Comparison of ENCODE assay signal across 8 cellular contexts in the genomic region with DNA sequence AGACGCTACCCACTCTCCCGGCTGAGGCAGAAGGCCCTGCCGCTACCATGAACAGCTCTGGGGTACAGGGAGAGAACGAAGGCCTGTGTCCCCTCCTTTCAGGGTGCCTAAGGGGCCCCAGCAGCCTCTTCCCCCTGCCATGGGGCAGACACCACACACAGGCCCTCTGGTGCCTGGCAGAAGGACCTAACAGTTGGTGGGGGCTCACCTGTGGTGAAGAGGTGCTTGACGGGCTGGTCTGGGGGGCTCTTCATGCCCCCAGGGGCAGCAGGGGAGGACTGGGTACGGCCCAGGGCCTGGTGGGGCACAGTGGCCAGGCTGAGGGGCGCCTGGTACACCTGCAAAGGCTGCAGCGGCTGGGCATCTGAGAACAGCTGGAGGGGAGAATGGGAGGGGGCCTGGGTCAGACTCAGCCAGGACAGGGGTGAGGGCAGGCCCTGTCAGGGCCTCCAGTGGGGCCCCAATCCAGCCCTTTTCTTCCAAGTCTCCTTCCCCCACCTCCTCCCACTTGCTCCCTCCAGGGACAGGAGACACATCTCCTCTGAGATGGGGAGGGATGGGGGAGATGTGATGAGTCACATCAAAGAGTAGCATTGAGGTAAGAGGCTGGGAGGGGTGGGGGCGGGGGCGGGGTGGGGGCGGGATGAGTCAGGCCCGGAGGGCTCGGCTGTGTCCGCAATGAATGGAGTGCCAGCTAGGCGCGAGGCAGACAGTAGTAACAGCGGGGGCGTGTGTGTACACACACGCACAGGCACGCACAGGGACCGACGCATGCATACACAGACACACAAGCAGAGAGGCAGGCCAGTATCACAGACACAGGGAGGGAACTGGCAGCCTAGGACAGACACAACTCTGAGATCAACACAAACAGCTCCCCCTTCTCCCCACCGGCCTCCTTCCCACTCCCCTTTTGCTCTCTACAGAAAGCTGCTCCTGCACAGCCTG. TPM values are rescaled to one million over a fixed set of nuclear protein-coding genes. Genes with fewer than 3 reads are reported as not detected.
DNase-seq lines count a peak whose midpoint lies in the region; ATAC-seq, FAIRE-seq and TF ChIP-seq lines count a peak whose summit lies in the region.

No MANE protein-coding gene starts in this region.

- no peak overlapping the region for H3K4me3 Mint-ChIP-seq in activated CD8-positive, alpha-beta T cell treated with anti-CD3 and anti-CD28 coated beads, Interleukin-2, amount 10 ng/mL, durations not matched to agents 7 days and 5 days

- peaks cover 14% of the 10 kb centered on the region for H3K36me3 Mint-ChIP-seq in activated CD8-positive, alpha-beta T cell treated with anti-CD3 and anti-CD28 coated beads, Interleukin-2, amount 10 ng/mL, durations not matched to agents 7 days and 5 days (ENCODE audit: low read depth)

- no peaks in the 10 kb centered on the region for H3K27me3 Mint-ChIP-seq in activated CD8-positive, alpha-beta T cell treated with anti-CD3 and anti-CD28 coated beads, Interleukin-2, amount 10 ng/mL, durations not matched to agents 7 days and 5 days (ENCODE audit: low read depth)

- no peaks in the 10 kb centered on the region for H4K20me1 ChIP-seq in endothelial cell of umbilical vein (replicated peaks; ENCODE audit: control insufficient read depth, extremely low read depth, insufficient read depth, low read length)
- H4K20me1 ChIP-seq in osteoblast (ENCODE audit: insufficient read depth, low read length), result no peaks in the 10 kb centered on the region

- no peak overlapping the region for H2AFZ ChIP-seq in endothelial cell of umbilical vein (ENCODE audit: low read depth, low read length)
- no peak overlapping the region for H2AFZ ChIP-seq in osteoblast (ENCODE audit: low read length)

- no peak overlapping the region for H3K27ac Mint-ChIP-seq in activated CD8-positive, alpha-beta T cell treated with anti-CD3 and anti-CD28 coated beads, Interleukin-2, amount 10 ng/mL, durations not matched to agents 7 days and 5 days

- intact Hi-C loops in endothelial cell of umbilical vein (cut with micrococcal nuclease), result no loop called here

- H3K4me3 ChIP-seq in AG09309 (ENCODE audit: control insufficient read depth, low read depth, low read length) (no peak overlapping the region), endothelial cell of umbilical vein (replicated peaks in 1 of 3; ENCODE audit: insufficient read depth in 1 of 3, low read depth in 1 of 3, low read length in 3 of 3) (no peak overlapping the region), osteoblast (ENCODE audit: insufficient read depth, low read length) (peak overlapping the region; percentile 44), coronary artery (no peak overlapping the region)

- BruUV-seq in endothelial cell of umbilical vein (replicated peaks; lab: Mats Ljungman, UMichigan), result no TSS peak

- dilution Hi-C loops in endothelial cell of umbilical vein (cut with MboI; ENCODE audit: extremely low pct_ligation_motif_present, low sequenced_read_pairs), result no loop called here

- H3K27me3 ChIP-seq in endothelial cell of umbilical vein (ENCODE audit: control insufficient read depth in 2 of 2, insufficient read depth in 2 of 2, low read length in 2 of 2) (no peaks in the 10 kb centered on the region), osteoblast (ENCODE audit: insufficient read depth, low read length) (no peaks in the 10 kb centered on the region)

- no peak for TF ChIP-seq POLR2A in endothelial cell of umbilical vein (IDR thresholded peaks at IDR 0.05; ENCODE audit: low read depth, low read length)

- DNase-seq in AG09309 (ENCODE audit: low read depth), result peak; percentile 74
- DNase-seq in LHCN-M2 (ENCODE audit: low read depth), result peak; percentile 92
- DNase-seq in activated CD8-positive, alpha-beta T cell treated with anti-CD3 and anti-CD28 coated beads, Interleukin-2, amount 10 ng/mL, durations not matched to agents 7 days and 5 days, result peak; percentile 29
- peak; percentile 50 for DNase-seq in endothelial cell of umbilical vein (ENCODE audit: low read depth, low spot score)
- peak; percentile 99 for DNase-seq in osteoblast (ENCODE audit: insufficient read length, low spot score, missing footprints)
- no peak for DNase-seq in coronary artery (ENCODE audit: low spot score)
- DNase-seq in GF-D8 (lab: John Stamatoyannopoulos, UW), result no peak
- DNase-seq in GM20000 (ENCODE audit: low spot score), result no peak

- peaks cover 6% of the 10 kb centered on the region for H3K4me1 ChIP-seq in endothelial cell of umbilical vein (ENCODE audit: control insufficient read depth, extremely low read depth, insufficient read depth, low read length)
- H3K4me1 ChIP-seq in osteoblast (ENCODE audit: insufficient read depth, low read length), result peaks cover 29% of the 10 kb centered on the region

- H3K79me2 ChIP-seq in endothelial cell of umbilical vein (ENCODE audit: control insufficient read depth, insufficient read depth, low read length) (no peaks in the 10 kb centered on the region), osteoblast (ENCODE audit: insufficient read depth, low read length) (no peaks in the 10 kb centered on the region)

- H3K9me3 Mint-ChIP-seq in activated CD8-positive, alpha-beta T cell treated with anti-CD3 and anti-CD28 coated beads, Interleukin-2, amount 10 ng/mL, durations not matched to agents 7 days and 5 days (ENCODE audit: insufficient read depth), result no peaks in the 10 kb centered on the region

- CTCF ChIA-PET in activated CD8-positive, alpha-beta T cell treated with anti-CD3 and anti-CD28 coated beads, Interleukin-2, amount 10 ng/mL, durations not matched to agents 7 days and 5 days (lab: Charles Lee), result interaction anchor here (1.0 to 2.1 kb wide), 2 partner anchors 32 to 37 kb away, joined by 3 to 5 read pairs; a partner anchor contains a TSS
- CTCF ChIA-PET in endothelial cell of umbilical vein (lab: Charles Lee), result interaction anchor here (0.6 to 3.0 kb wide), 11 partner anchors 8 to 177 kb away, joined by 3 to 18 read pairs (median 4); a partner anchor contains a TSS

- peak; percentile 86 for FAIRE-seq in endothelial cell of umbilical vein (lab: Jason Lieb, UNC)

- peaks cover 6% of the 10 kb centered on the region for H3K4me1 Mint-ChIP-seq in activated CD8-positive, alpha-beta T cell treated with anti-CD3 and anti-CD28 coated beads, Interleukin-2, amount 10 ng/mL, durations not matched to agents 7 days and 5 days (ENCODE audit: low read depth)

- peak; percentile 31 for ATAC-seq in activated CD8-positive, alpha-beta T cell treated with anti-CD3 and anti-CD28 coated beads, Interleukin-2, amount 10 ng/mL, durations not matched to agents 7 days and 5 days

- H3K9me3 ChIP-seq in endothelial cell of umbilical vein (replicated peaks; ENCODE audit: control insufficient read depth, insufficient read depth, low read length), result no peaks in the 10 kb centered on the region
- H3K9me3 ChIP-seq in osteoblast (ENCODE audit: low read depth, low read length), result no peaks in the 10 kb centered on the region

- H3K36me3 ChIP-seq in endothelial cell of umbilical vein (ENCODE audit: control insufficient read depth in 2 of 2, extremely low read depth in 1 of 2, insufficient read depth in 2 of 2, low read length in 2 of 2) (peaks cover 3 to 19% of the 10 kb centered on the region in 2 experiments), osteoblast (ENCODE audit: insufficient read depth, low read length) (peaks cover 33% of the 10 kb centered on the region)

- H3K4me2 ChIP-seq in endothelial cell of umbilical vein (ENCODE audit: insufficient read depth, low read length) (no peak overlapping the region), osteoblast (ENCODE audit: insufficient read depth, low read length) (peak overlapping the region; percentile 69)

- H3K27ac ChIP-seq in endothelial cell of umbilical vein (ENCODE audit: insufficient read depth, low read depth, low read length), result no peak overlapping the region
- peak overlapping the region; percentile 94 for H3K27ac ChIP-seq in osteoblast (ENCODE audit: low read depth, low read length)
- H3K27ac ChIP-seq in coronary artery, result peak overlapping the region in 1 of 2 donors; percentile 75

- POLR2A ChIA-PET in activated CD8-positive, alpha-beta T cell treated with anti-CD3 and anti-CD28 coated beads, Interleukin-2, amount 10 ng/mL, durations not matched to agents 7 days and 5 days (lab: Charles Lee), result no interaction called here
- POLR2A ChIA-PET in endothelial cell of umbilical vein (lab: Charles Lee), result no interaction called here

- H3K9ac ChIP-seq in endothelial cell of umbilical vein (replicated peaks; ENCODE audit: extremely low read depth, insufficient read depth, low read length), result no peak overlapping the region

- no peaks in the 10 kb centered on the region for H3K9me1 ChIP-seq in endothelial cell of umbilical vein (replicated peaks; ENCODE audit: control insufficient read depth, extremely low read depth, insufficient read depth, low read length)

- TF ChIP-seq CTCF in AG09309 (IDR thresholded peaks at IDR 0.05; ENCODE audit: control insufficient read depth, insufficient read depth, low read depth, low read length, missing control alignments) (no peak), endothelial cell of umbilical vein (IDR thresholded peaks at IDR 0.05; ENCODE audit: extremely low read depth in 1 of 2, insufficient read depth in 1 of 2, low read depth in 1 of 2, low read length in 2 of 2) (no peak), osteoblast (IDR thresholded peaks at IDR 0.05; ENCODE audit: extremely low read depth, low read depth, low read length) (no peak), coronary artery (IDR thresholded peaks at IDR 0.05) (no peak), GM20000 (IDR thresholded peaks at IDR 0.05; ENCODE audit: extremely low read depth, missing control alignments) (no peak)

RNA-seq across cellular contexts. Expression of a gene that starts 16.1 kb away (rescaled TPM):
- total RNA-seq in LHCN-M2 (2014; rRNA removed) (59.8 and 67.2 TPM in 2 replicates), endothelial cell of umbilical vein (74.1 and 78.4 TPM in 2 replicates), osteoblast (19.7 and 23.5 TPM in 2 replicates)
- polyA plus RNA-seq in LHCN-M2 (2012), result 112 TPM
- 10 to 100 TPM; 19.3 to 19.7 TPM for total RNA-seq in activated CD8-positive, alpha-beta T cell treated with anti-CD3 and anti-CD28 coated beads, Interleukin-2, amount 10 ng/mL, durations not matched to agents 7 days and 5 days
- polyA plus RNA-seq in endothelial cell of umbilical vein, result 194 and 277 TPM in 2 replicates
- 113 and 123 TPM in 2 replicates for polyA plus RNA-seq in endothelial cell of umbilical vein (2011; cell fraction: cytosol; rRNA removed)
- polyA plus RNA-seq in endothelial cell of umbilical vein (2011; cell fraction: nucleus; rRNA removed), result 41.9 and 49.3 TPM in 2 replicates
- 110 and 116 TPM in 2 replicates for polyA plus RNA-seq in endothelial cell of umbilical vein (2012)
- 158 and 188 TPM in 2 replicates for polyA minus RNA-seq in endothelial cell of umbilical vein
- polyA minus RNA-seq in endothelial cell of umbilical vein (2011; cell fraction: cytosol; rRNA and poly(A)+ RNA removed), result 79.5 TPM
- polyA minus RNA-seq in endothelial cell of umbilical vein (2011; cell fraction: nucleus; rRNA and poly(A)+ RNA removed), result 31.0 and 31.3 TPM in 2 replicates

RNA-seq across cellular contexts. Expression of a gene that starts 20.2 kb away (rescaled TPM):
- total RNA-seq in LHCN-M2 (2014; rRNA removed) (47.0 and 51.9 TPM in 2 replicates), endothelial cell of umbilical vein (68.9 and 73.5 TPM in 2 replicates), osteoblast (59.0 and 65.4 TPM in 2 replicates)
- polyA plus RNA-seq in LHCN-M2 (2012), result 32.1 TPM
- 10 to 100 TPM; 61.9 to 62.5 TPM for total RNA-seq in activated CD8-positive, alpha-beta T cell treated with anti-CD3 and anti-CD28 coated beads, Interleukin-2, amount 10 ng/mL, durations not matched to agents 7 days and 5 days
- polyA plus RNA-seq in endothelial cell of umbilical vein, result 34.3 and 36.5 TPM in 2 replicates
- 40.7 and 40.9 TPM in 2 replicates for polyA plus RNA-seq in endothelial cell of umbilical vein (2011; cell fraction: cytosol; rRNA removed)
- polyA plus RNA-seq in endothelial cell of umbilical vein (2011; cell fraction: nucleus; rRNA removed), result 28.0 and 28.8 TPM in 2 replicates
- polyA plus RNA-seq in endothelial cell of umbilical vein (2012), result 42.4 and 52.8 TPM in 2 replicates
- polyA minus RNA-seq in endothelial cell of umbilical vein, result 48.4 and 50.5 TPM in 2 replicates
- polyA minus RNA-seq in endothelial cell of umbilical vein (2011; cell fraction: cytosol; rRNA and poly(A)+ RNA removed), result 43.3 TPM
- 22.7 and 26.0 TPM in 2 replicates for polyA minus RNA-seq in endothelial cell of umbilical vein (2011; cell fraction: nucleus; rRNA and poly(A)+ RNA removed)

RNA-seq across cellular contexts. Expression of a gene that starts 36.8 kb away (rescaled TPM):
- total RNA-seq in LHCN-M2 (2014; rRNA removed) (292 and 318 TPM in 2 replicates), endothelial cell of umbilical vein (40.2 and 40.4 TPM in 2 replicates), osteoblast (69.2 and 85.4 TPM in 2 replicates)
- 183 TPM for polyA plus RNA-seq in LHCN-M2 (2012)
- total RNA-seq in activated CD8-positive, alpha-beta T cell treated with anti-CD3 and anti-CD28 coated beads, Interleukin-2, amount 10 ng/mL, durations not matched to agents 7 days and 5 days, result 10 to 100 TPM; 24.0 to 24.9 TPM
- 35.4 and 40.0 TPM in 2 replicates for polyA plus RNA-seq in endothelial cell of umbilical vein
- 22.2 and 28.4 TPM in 2 replicates for polyA plus RNA-seq in endothelial cell of umbilical vein (2011; cell fraction: cytosol; rRNA removed)
- 31.7 and 40.2 TPM in 2 replicates for polyA plus RNA-seq in endothelial cell of umbilical vein (2011; cell fraction: nucleus; rRNA removed)
- polyA plus RNA-seq in endothelial cell of umbilical vein (2012), result 12.7 and 20.4 TPM in 2 replicates
- polyA minus RNA-seq in endothelial cell of umbilical vein, result 39.3 and 54.8 TPM in 2 replicates
- 27.1 TPM for polyA minus RNA-seq in endothelial cell of umbilical vein (2011; cell fraction: cytosol; rRNA and poly(A)+ RNA removed)
- polyA minus RNA-seq in endothelial cell of umbilical vein (2011; cell fraction: nucleus; rRNA and poly(A)+ RNA removed), result 15.8 and 25.9 TPM in 2 replicates

RNA-seq across cellular contexts. Expression of a gene that starts 55.1 kb away (rescaled TPM):
- total RNA-seq in LHCN-M2 (2014; rRNA removed) (5.6 and 5.9 TPM in 2 replicates), endothelial cell of umbilical vein (9.0 and 10.1 TPM in 2 replicates), osteoblast (1.8 TPM in 2 replicates)
- polyA plus RNA-seq in LHCN-M2 (2012), result 4.8 TPM
- 10 to 100 TPM; 16.4 to 18.0 TPM for total RNA-seq in activated CD8-positive, alpha-beta T cell treated with anti-CD3 and anti-CD28 coated beads, Interleukin-2, amount 10 ng/mL, durations not matched to agents 7 days and 5 days
- polyA plus RNA-seq in endothelial cell of umbilical vein, result 6.9 and 7.0 TPM in 2 replicates
- polyA plus RNA-seq in endothelial cell of umbilical vein (2011; cell fraction: cytosol; rRNA removed), result 5.0 and 5.5 TPM in 2 replicates
- polyA plus RNA-seq in endothelial cell of umbilical vein (2011; cell fraction: nucleus; rRNA removed), result 9.7 and 14.6 TPM in 2 replicates
- polyA plus RNA-seq in endothelial cell of umbilical vein (2012), result 2.6 and 5.1 TPM in 2 replicates
- 6.5 and 12.4 TPM in 2 replicates for polyA minus RNA-seq in endothelial cell of umbilical vein
- polyA minus RNA-seq in endothelial cell of umbilical vein (2011; cell fraction: cytosol; rRNA and poly(A)+ RNA removed), result 12.6 TPM
- 4.3 and 5.4 TPM in 2 replicates for polyA minus RNA-seq in endothelial cell of umbilical vein (2011; cell fraction: nucleus; rRNA and poly(A)+ RNA removed)

Comparison
In these comparisons a context has a peak if more than half of its experiments do, and no peak if none do; other contexts are left out.
1. DNase-seq: peak in AG09309 (single experiment), LHCN-M2 (single experiment), activated CD8-positive, alpha-beta T cell treated with anti-CD3 and anti-CD28 coated beads, Interleukin-2, amount 10 ng/mL, durations not matched to agents 7 days and 5 days (single experiment), endothelial cell of umbilical vein (single experiment) and osteoblast (single experiment); none in coronary artery (single experiment), GF-D8 (single experiment) and GM20000 (single experiment).